Comparison of ENCODE assay signal across 24 cellular contexts in the genomic region with DNA sequence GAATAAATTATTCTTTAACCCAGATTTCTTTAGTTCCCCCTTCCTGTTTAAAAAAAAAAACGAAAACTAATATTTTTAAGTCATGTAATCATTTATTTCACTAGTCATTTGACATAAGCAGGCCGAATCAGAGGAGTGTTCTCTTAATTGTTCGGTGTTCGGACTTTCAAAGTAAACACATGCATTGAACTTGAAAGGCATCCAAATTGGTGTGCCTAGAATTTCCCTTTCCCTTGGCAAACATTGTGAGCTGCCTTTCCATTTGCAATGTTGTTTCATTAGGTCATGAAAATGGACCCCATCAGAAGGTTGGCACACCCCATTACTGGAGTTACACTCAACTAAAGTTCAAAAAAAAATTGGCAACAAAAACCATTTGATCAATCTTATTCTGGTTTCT.
"Had no signal": no experiment of that assay in that cellular context is flagged by ENCODE, and none has a peak within 500 bp of the region (broad histone marks: within the 10 kb centered on the region; RNA-seq: fewer than 3 reads in every experiment).

No MANE protein-coding gene starts in this region.

- H3K9me3 ChIP-seq: colonic mucosa, ovary, stomach, thyroid gland, vagina had no signal

- DNase-seq: colonic mucosa; effector memory CD8-positive, alpha-beta T cell; hypothalamus; immature natural killer cell; islet precursor cell; kidney glomerular epithelial cell; mesenchymal stem cell; natural killer cell; occipital lobe; ovary; stimulated activated CD4-positive, alpha-beta T cell treated with anti-CD3 and anti-CD28 coated beads, Interleukin-12 subunit alpha, Interleukin-12 subunit beta, amount 100 ng/mL, for 4 hours; stimulated activated CD4-positive, alpha-beta T cell treated with anti-CD3 and anti-CD28 coated beads, Interleukin-1b, Interleukin-23, amount 100 ng/mL, for 48 hours; stimulated activated CD4-positive, alpha-beta T cell treated with anti-CD3 and anti-CD28 coated beads, Interleukin-4, amount 100 ng/mL, for 1 hour; stimulated activated CD8-positive, alpha-beta memory T cell treated with anti-CD3 and anti-CD28 coated beads, Interleukin-4, amount 100 ng/mL, for 48 hours; stimulated activated naive CD4-positive, alpha-beta T cell treated with Interleukin-2 at 50 U/mL for 16 hours; stomach; thyroid gland; trophoblast cell had no signal

- H3K4me1 ChIP-seq: colonic mucosa, thyroid gland, vagina had no signal

- H3K27me3 ChIP-seq: colonic mucosa, ovary, stomach, thyroid gland, vagina had no signal

- H3K36me3 ChIP-seq: colonic mucosa, ovary, stomach, thyroid gland, vagina had no signal

- H3K27ac ChIP-seq: colonic mucosa, ovary, thyroid gland, vagina had no signal

- ATAC-seq: effector memory CD8-positive, alpha-beta T cell; natural killer cell; sciatic nerve had no signal

- H3K4me3 ChIP-seq: colonic mucosa, lung, ovary, smooth muscle cell, stomach, thyroid gland, vagina had no signal

- FAIRE-seq: endometrium, frontal cortex had no signal
